ENCODE assay signal across 22 cellular contexts in genomic region chr20:18926972-18927371, GRCh38.
"Had no signal": no experiment of that assay in that cellular context is flagged by ENCODE, and none has a peak within 500 bp of the region (broad histone marks: within the 10 kb centered on the region; RNA-seq: fewer than 3 reads in every experiment).

No MANE protein-coding gene starts in this region.

- H3K9me3 ChIP-seq: body of pancreas, esophagus squamous epithelium, lower lobe of right lung, tibial nerve had no signal

- H3K36me3 Mint-ChIP-seq: activated CD4-positive, alpha-beta memory T cell treated with anti-CD3 and anti-CD28 coated beads for 36 hours; activated naive CD8-positive, alpha-beta T cell treated with anti-CD3 and anti-CD28 coated beads, Interleukin-2, amount 10 ng/mL, durations not matched to agents 7 days and 5 days; natural killer cell had no signal

- H3K4me1 Mint-ChIP-seq: activated B cell treated with CpG ODN at 0.5 μM for 24 hours; activated naive CD8-positive, alpha-beta T cell treated with anti-CD3 and anti-CD28 coated beads, Interleukin-2, amount 10 ng/mL, durations not matched to agents 7 days and 5 days; natural killer cell had no signal

- H3K4me3 ChIP-seq: body of pancreas, esophagus squamous epithelium, lower lobe of right lung, tibial nerve had no signal

- FAIRE-seq: endothelial cell of umbilical vein, islet of Langerhans, TTC549, urothelium cell line had no signal

- H3K9me3 Mint-ChIP-seq: activated CD4-positive, alpha-beta memory T cell treated with anti-CD3 and anti-CD28 coated beads for 36 hours; natural killer cell had no signal

- H3K4me1 ChIP-seq: body of pancreas, esophagus squamous epithelium, lower lobe of right lung, tibial nerve had no signal

- H3K27ac Mint-ChIP-seq: activated B cell treated with CpG ODN at 0.5 μM for 24 hours; activated CD4-positive, alpha-beta memory T cell treated with anti-CD3 and anti-CD28 coated beads for 36 hours; activated naive CD8-positive, alpha-beta T cell treated with anti-CD3 and anti-CD28 coated beads, Interleukin-2, amount 10 ng/mL, durations not matched to agents 7 days and 5 days; natural killer cell had no signal

- ATAC-seq: body of pancreas; lower lobe of right lung; natural killer cell; stimulated activated naive CD8-positive, alpha-beta T cell treated with anti-CD3 and anti-CD28 coated beads, Interleukin-15, Interleukin-2, amounts not matched to agents 100 U/mL and 50 U/mL, for 24 hours had no signal

- H3K27ac ChIP-seq: body of pancreas, esophagus squamous epithelium, lower lobe of right lung, tibial nerve had no signal

- H3K4me3 Mint-ChIP-seq: activated B cell treated with CpG ODN at 0.5 μM for 24 hours; activated CD4-positive, alpha-beta memory T cell treated with anti-CD3 and anti-CD28 coated beads for 36 hours; activated naive CD8-positive, alpha-beta T cell treated with anti-CD3 and anti-CD28 coated beads, Interleukin-2, amount 10 ng/mL, durations not matched to agents 7 days and 5 days; natural killer cell had no signal

- DNase-seq: activated B cell treated with CpG ODN at 0.5 μM for 24 hours; activated CD4-positive, alpha-beta memory T cell treated with anti-CD3 and anti-CD28 coated beads for 36 hours; activated CD4-positive, alpha-beta T cell treated with anti-CD3 and anti-CD28 coated beads for 4 hours; activated naive CD4-positive, alpha-beta T cell; activated naive CD8-positive, alpha-beta T cell treated with anti-CD3 and anti-CD28 coated beads, Interleukin-2, amount 10 ng/mL, durations not matched to agents 7 days and 5 days; activated T-cell treated with anti-CD3 and anti-CD28 coated beads for 4 hours; amygdala; dermis blood vessel endothelial cell; effector memory CD4-positive, alpha-beta T cell; esophagus squamous epithelium; foreskin fibroblast; hippocampal formation; lower lobe of right lung; natural killer cell; posterior cingulate gyrus; stimulated activated naive CD8-positive, alpha-beta T cell treated with anti-CD3 and anti-CD28 coated beads, Interleukin-15, Interleukin-2, amounts not matched to agents 100 U/mL and 50 U/mL, for 24 hours had no signal

- H3K27me3 Mint-ChIP-seq: activated CD4-positive, alpha-beta memory T cell treated with anti-CD3 and anti-CD28 coated beads for 36 hours had no signal
